ENCODE assay signal across 20 cellular contexts in genomic region chr17:70426752-70427151, GRCh38.
A peak's percentile ranks its signal among the peaks of the same experiment; 100 is the strongest.
DNase-seq lines count a peak whose midpoint lies in the region; ATAC-seq and TF ChIP-seq lines count a peak whose summit lies in the region.
"Had no signal": no experiment of that assay in that cellular context is flagged by ENCODE, and none has a peak within 500 bp of the region (broad histone marks: within the 10 kb centered on the region; RNA-seq: fewer than 3 reads in every experiment).

No MANE protein-coding gene starts in this region.

- H3K4me2 ChIP-seq in GM23338, result no peak overlapping the region
- no peak overlapping the region for H3K4me2 ChIP-seq in PC-3 (ENCODE audit: low read length)
- H3K4me2 ChIP-seq in mesendoderm (ENCODE audit: low read length), result no peak overlapping the region
- no peak overlapping the region for H3K4me2 ChIP-seq in parathyroid adenoma (ENCODE audit: low read length)
- H3K4me2 ChIP-seq: BLaER1 treated with 17β-estradiol and CSF1 and Interleukin-3, amounts not matched to agents 10 nM and 100 nM had no signal

- no peak for ATAC-seq in GM23338
- peak; percentile 93 for ATAC-seq in PC-3
- no peak for ATAC-seq in activated CD8-positive, alpha-beta memory T cell treated with anti-CD3 and anti-CD28 coated beads, Interleukin-2, amount 10 ng/mL, durations not matched to agents 7 days and 5 days
- ATAC-seq in sciatic nerve, result no peak
- ATAC-seq: CD8-positive, alpha-beta T cell had no signal

- H4K20me1 ChIP-seq in GM23338 (replicated peaks; ENCODE audit: insufficient read depth) (no peaks in the 10 kb centered on the region), PC-3 (ENCODE audit: low read length) (no peaks in the 10 kb centered on the region)
- H4K20me1 ChIP-seq: BLaER1 treated with 17β-estradiol and CSF1 and Interleukin-3, amounts not matched to agents 10 nM and 100 nM had no signal

- POLR2A ChIA-PET in PC-3 (lab: Charles Lee; ENCODE audit: unreplicated experiment), result no interaction called here

- BruUV-seq in PC-3 (replicated peaks; lab: Mats Ljungman, UMichigan), result no TSS peak

- H3K36me3 ChIP-seq in GM23338 (ENCODE audit: insufficient read depth) (no peaks in the 10 kb centered on the region), PC-3 (ENCODE audit: low read depth, low read length) (no peaks in the 10 kb centered on the region), mesendoderm (ENCODE audit: control insufficient read depth, insufficient read depth, low read length) (no peaks in the 10 kb centered on the region), parathyroid adenoma (ENCODE audit: control insufficient read depth, insufficient read depth, low read length) (no peaks in the 10 kb centered on the region)
- H3K36me3 ChIP-seq: BLaER1 treated with 17β-estradiol and CSF1 and Interleukin-3, amounts not matched to agents 10 nM and 100 nM had no signal

- H2BK15ac ChIP-seq in mesendoderm (replicated peaks; ENCODE audit: low read depth), result peak overlapping the region; percentile 19

- WGBS in mesendoderm (ENCODE audit: extremely low coverage, insufficient coverage, low lambda C conversion rate), result no CpG with 5 or more reads among the region's 3 CpGs

- H3K27ac ChIP-seq in GM23338 (ENCODE audit: low read depth), result no peak overlapping the region
- no peak overlapping the region for H3K27ac ChIP-seq in PC-3 (ENCODE audit: low read length)
- H3K27ac ChIP-seq in mesendoderm (ENCODE audit: low read depth, low read length), result no peak overlapping the region
- H3K27ac ChIP-seq in parathyroid adenoma, result no peak overlapping the region
- H3K27ac ChIP-seq: BLaER1 treated with 17β-estradiol and CSF1 and Interleukin-3, amounts not matched to agents 10 nM and 100 nM; C4-2B had no signal

- H2AK5ac ChIP-seq in mesendoderm (ENCODE audit: low read length), result no peak overlapping the region

- no peak overlapping the region for H3K18ac ChIP-seq in mesendoderm (ENCODE audit: low read length)

- H4K8ac ChIP-seq in mesendoderm (ENCODE audit: low read depth, low read length), result no peak overlapping the region

- H3K9me2 ChIP-seq in GM23338 (ENCODE audit: insufficient read depth), result no peaks in the 10 kb centered on the region
- no peaks in the 10 kb centered on the region for H3K9me2 ChIP-seq in PC-3 (replicated peaks; ENCODE audit: low read length)

- H3K56ac ChIP-seq in mesendoderm (ENCODE audit: low read length), result no peak overlapping the region

- no peak overlapping the region for H3K4ac ChIP-seq in mesendoderm (ENCODE audit: low read depth, low read length)

- H3F3A ChIP-seq in GM23338 (replicated peaks; ENCODE audit: low read depth), result no peaks in the 10 kb centered on the region
- no peaks in the 10 kb centered on the region for H3F3A ChIP-seq in PC-3 (ENCODE audit: low read length, unreplicated experiment)

- no peak overlapping the region for H4K5ac ChIP-seq in mesendoderm (ENCODE audit: low read length)

- no peaks in the 10 kb centered on the region for H3K79me1 ChIP-seq in mesendoderm (ENCODE audit: low read length)

- H3K4me3 ChIP-seq in GM23338 (no peak overlapping the region), PC-3 (ENCODE audit: low read length) (no peak overlapping the region), mesendoderm (ENCODE audit: low read length) (no peak overlapping the region), parathyroid adenoma (ENCODE audit: low read depth, low read length) (no peak overlapping the region)
- H3K4me3 ChIP-seq: BLaER1 treated with 17β-estradiol and CSF1 and Interleukin-3, amounts not matched to agents 10 nM and 100 nM had no signal

- H3K27ac Mint-ChIP-seq in GM23338, result peak overlapping the region; percentile 35
- no peak overlapping the region for H3K27ac Mint-ChIP-seq in activated CD8-positive, alpha-beta memory T cell treated with anti-CD3 and anti-CD28 coated beads, Interleukin-2, amount 10 ng/mL, durations not matched to agents 7 days and 5 days
- H3K27ac Mint-ChIP-seq: B cell; CD4-positive, alpha-beta T cell; CD8-positive, alpha-beta T cell had no signal

- no peak overlapping the region for H3K4me3 Mint-ChIP-seq in GM23338
- no peak overlapping the region for H3K4me3 Mint-ChIP-seq in activated CD8-positive, alpha-beta memory T cell treated with anti-CD3 and anti-CD28 coated beads, Interleukin-2, amount 10 ng/mL, durations not matched to agents 7 days and 5 days
- H3K4me3 Mint-ChIP-seq: B cell; CD4-positive, alpha-beta T cell; CD8-positive, alpha-beta T cell had no signal

- CTCF ChIA-PET in PC-3 (lab: Charles Lee), result no interaction called here
- CTCF ChIA-PET in activated CD8-positive, alpha-beta memory T cell treated with anti-CD3 and anti-CD28 coated beads, Interleukin-2, amount 10 ng/mL, durations not matched to agents 7 days and 5 days (lab: Charles Lee), result no interaction called here

- intact Hi-C loops in PC-3 (cut with micrococcal nuclease) (no loop called here), sciatic nerve (cut with DNase I) (no loop called here)

- H3K9me3 ChIP-seq in PC-3 (ENCODE audit: low read length) (no peaks in the 10 kb centered on the region), parathyroid adenoma (ENCODE audit: control insufficient read depth, low read length) (no peaks in the 10 kb centered on the region)
- H3K9me3 ChIP-seq: Caco-2 had no signal

- H3K79me2 ChIP-seq in GM23338 (replicated peaks; ENCODE audit: insufficient read depth), result no peaks in the 10 kb centered on the region
- H3K79me2 ChIP-seq in PC-3 (ENCODE audit: low read length), result no peaks in the 10 kb centered on the region
- no peaks in the 10 kb centered on the region for H3K79me2 ChIP-seq in mesendoderm (ENCODE audit: control insufficient read depth, insufficient read depth, low read length)
- H3K79me2 ChIP-seq in parathyroid adenoma, result no peaks in the 10 kb centered on the region

- H2BK5ac ChIP-seq in mesendoderm (ENCODE audit: low read length), result no peak overlapping the region

- H3K9ac ChIP-seq in PC-3 (ENCODE audit: low read length) (no peak overlapping the region), mesendoderm (ENCODE audit: low read length) (no peak overlapping the region), parathyroid adenoma (no peak overlapping the region)
- H3K9ac ChIP-seq: BLaER1 treated with 17β-estradiol and CSF1 and Interleukin-3, amounts not matched to agents 10 nM and 100 nM had no signal

- peaks cover 9% of the 10 kb centered on the region; the same call in 2 of the 3 replicates for H3K4me1 Mint-ChIP-seq in GM23338
- H3K4me1 Mint-ChIP-seq in activated CD8-positive, alpha-beta memory T cell treated with anti-CD3 and anti-CD28 coated beads, Interleukin-2, amount 10 ng/mL, durations not matched to agents 7 days and 5 days, result no peaks in the 10 kb centered on the region
- H3K4me1 Mint-ChIP-seq: B cell had no signal

- no peak for TF ChIP-seq CTCF in GM23338 (conservative IDR thresholded peaks at IDR 0.05; ENCODE audit: low read depth in 2 of 2)
- no peak for TF ChIP-seq CTCF in PC-3 (conservative IDR thresholded peaks at IDR 0.05; ENCODE audit: low read depth, low read length)
- no peak for TF ChIP-seq CTCF in parathyroid adenoma (IDR thresholded peaks at IDR 0.05)

- no peaks in the 10 kb centered on the region; the same call in 2 of the 3 replicates for H3K9me3 Mint-ChIP-seq in GM23338
- no peaks in the 10 kb centered on the region for H3K9me3 Mint-ChIP-seq in activated CD8-positive, alpha-beta memory T cell treated with anti-CD3 and anti-CD28 coated beads, Interleukin-2, amount 10 ng/mL, durations not matched to agents 7 days and 5 days (ENCODE audit: low read depth)
- H3K9me3 Mint-ChIP-seq: CD4-positive, alpha-beta T cell had no signal

- H2BK120ac ChIP-seq in mesendoderm (ENCODE audit: low read depth, low read length), result no peak overlapping the region

- DNase-seq in GM23338 (ENCODE audit: low spot score) (no peak), PC-3 (peak; percentile 60), mesendoderm (no peak), AG20443 (ENCODE audit: low spot score) (no peak), cortex of kidney (lab: John Stamatoyannopoulos, UW) (no peak), sciatic nerve (ENCODE audit: low spot score) (no peak)
- DNase-seq in activated CD8-positive, alpha-beta memory T cell treated with anti-CD3 and anti-CD28 coated beads, Interleukin-2, amount 10 ng/mL, durations not matched to agents 7 days and 5 days, result no peak
- DNase-seq: 8988T; ACHN; AML-193; Caco-2; Calu3; CD4-positive, alpha-beta T cell; CD8-positive, alpha-beta T cell; DMS79 treated with DMSO at 0.1 percent for 48 hours; GF-D8 had no signal

- H3K27me3 ChIP-seq in GM23338 (ENCODE audit: insufficient read depth), result no peaks in the 10 kb centered on the region
- H3K27me3 ChIP-seq in PC-3 (ENCODE audit: low read length), result no peaks in the 10 kb centered on the region
- no peaks in the 10 kb centered on the region for H3K27me3 ChIP-seq in mesendoderm (ENCODE audit: insufficient read depth, low read length, poor library complexity)
- no peaks in the 10 kb centered on the region for H3K27me3 ChIP-seq in parathyroid adenoma (ENCODE audit: control insufficient read depth, insufficient read depth, low read length)

- H3K36me3 Mint-ChIP-seq in GM23338 (ENCODE audit: low read depth), result no peaks in the 10 kb centered on the region
- no peaks in the 10 kb centered on the region for H3K36me3 Mint-ChIP-seq in activated CD8-positive, alpha-beta memory T cell treated with anti-CD3 and anti-CD28 coated beads, Interleukin-2, amount 10 ng/mL, durations not matched to agents 7 days and 5 days
- H3K36me3 Mint-ChIP-seq: CD8-positive, alpha-beta T cell had no signal

- peaks cover 14% of the 10 kb centered on the region for H3K4me1 ChIP-seq in GM23338 (ENCODE audit: insufficient read depth)
- H3K4me1 ChIP-seq in PC-3 (ENCODE audit: insufficient read depth, low read length), result peaks cover 9% of the 10 kb centered on the region
- no peaks in the 10 kb centered on the region for H3K4me1 ChIP-seq in mesendoderm (ENCODE audit: control insufficient read depth, low read depth, low read length)
- peaks cover 23% of the 10 kb centered on the region for H3K4me1 ChIP-seq in parathyroid adenoma

- H3K23ac ChIP-seq in mesendoderm (ENCODE audit: low read length), result no peak overlapping the region

- H2AFZ ChIP-seq in GM23338, result no peak overlapping the region
- H2AFZ ChIP-seq in PC-3 (ENCODE audit: low read length), result no peak overlapping the region
- H2AFZ ChIP-seq in parathyroid adenoma, result peak overlapping the region; percentile 58

- no peaks in the 10 kb centered on the region for H3K27me3 Mint-ChIP-seq in GM23338 (ENCODE audit: insufficient read depth, low read depth, poor library complexity)
- H3K27me3 Mint-ChIP-seq in activated CD8-positive, alpha-beta memory T cell treated with anti-CD3 and anti-CD28 coated beads, Interleukin-2, amount 10 ng/mL, durations not matched to agents 7 days and 5 days, result no peaks in the 10 kb centered on the region
- H3K27me3 Mint-ChIP-seq: B cell; CD4-positive, alpha-beta T cell had no signal

TF ChIP-seq in GM23338, 12 proteins besides CTCF, POLR2A, EP300 and RAD21 (continues in another document):
- TF ChIP-seq NANOG (IDR thresholded peaks at IDR 0.05; ENCODE audit: borderline replicate concordance) (no peak), ZNF114 (CRISPR knock-in tag; IDR thresholded peaks at IDR 0.05) (no peak)
